1 cellular context compared by ENCODE assay signal in the genomic region with DNA sequence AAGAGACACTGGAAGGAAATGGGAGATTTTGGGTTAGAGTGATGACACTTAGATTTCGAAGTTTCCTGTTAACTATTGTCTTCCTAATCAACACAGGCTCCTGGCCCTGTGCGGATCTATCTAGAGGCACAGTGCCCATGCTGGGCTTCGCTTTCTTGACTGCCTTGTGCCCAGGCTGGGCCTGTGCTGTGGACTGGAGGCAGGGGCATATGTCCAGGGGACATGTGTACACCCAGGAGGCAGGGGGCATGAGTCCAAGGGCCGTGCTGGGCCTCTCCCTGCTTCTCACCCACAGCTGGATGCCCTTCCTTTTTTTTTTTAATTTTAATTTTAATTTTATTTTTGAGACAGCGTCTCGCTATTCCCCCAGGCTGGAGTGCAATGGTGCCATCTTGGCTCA.
TF ChIP-seq lines count a peak whose summit lies in the region.

No MANE protein-coding gene starts in this region.

TF ChIP-seq in GM23338, 12 proteins besides CTCF, POLR2A, EP300 and RAD21 (continued from another document):
- TF ChIP-seq, protein P1, sequence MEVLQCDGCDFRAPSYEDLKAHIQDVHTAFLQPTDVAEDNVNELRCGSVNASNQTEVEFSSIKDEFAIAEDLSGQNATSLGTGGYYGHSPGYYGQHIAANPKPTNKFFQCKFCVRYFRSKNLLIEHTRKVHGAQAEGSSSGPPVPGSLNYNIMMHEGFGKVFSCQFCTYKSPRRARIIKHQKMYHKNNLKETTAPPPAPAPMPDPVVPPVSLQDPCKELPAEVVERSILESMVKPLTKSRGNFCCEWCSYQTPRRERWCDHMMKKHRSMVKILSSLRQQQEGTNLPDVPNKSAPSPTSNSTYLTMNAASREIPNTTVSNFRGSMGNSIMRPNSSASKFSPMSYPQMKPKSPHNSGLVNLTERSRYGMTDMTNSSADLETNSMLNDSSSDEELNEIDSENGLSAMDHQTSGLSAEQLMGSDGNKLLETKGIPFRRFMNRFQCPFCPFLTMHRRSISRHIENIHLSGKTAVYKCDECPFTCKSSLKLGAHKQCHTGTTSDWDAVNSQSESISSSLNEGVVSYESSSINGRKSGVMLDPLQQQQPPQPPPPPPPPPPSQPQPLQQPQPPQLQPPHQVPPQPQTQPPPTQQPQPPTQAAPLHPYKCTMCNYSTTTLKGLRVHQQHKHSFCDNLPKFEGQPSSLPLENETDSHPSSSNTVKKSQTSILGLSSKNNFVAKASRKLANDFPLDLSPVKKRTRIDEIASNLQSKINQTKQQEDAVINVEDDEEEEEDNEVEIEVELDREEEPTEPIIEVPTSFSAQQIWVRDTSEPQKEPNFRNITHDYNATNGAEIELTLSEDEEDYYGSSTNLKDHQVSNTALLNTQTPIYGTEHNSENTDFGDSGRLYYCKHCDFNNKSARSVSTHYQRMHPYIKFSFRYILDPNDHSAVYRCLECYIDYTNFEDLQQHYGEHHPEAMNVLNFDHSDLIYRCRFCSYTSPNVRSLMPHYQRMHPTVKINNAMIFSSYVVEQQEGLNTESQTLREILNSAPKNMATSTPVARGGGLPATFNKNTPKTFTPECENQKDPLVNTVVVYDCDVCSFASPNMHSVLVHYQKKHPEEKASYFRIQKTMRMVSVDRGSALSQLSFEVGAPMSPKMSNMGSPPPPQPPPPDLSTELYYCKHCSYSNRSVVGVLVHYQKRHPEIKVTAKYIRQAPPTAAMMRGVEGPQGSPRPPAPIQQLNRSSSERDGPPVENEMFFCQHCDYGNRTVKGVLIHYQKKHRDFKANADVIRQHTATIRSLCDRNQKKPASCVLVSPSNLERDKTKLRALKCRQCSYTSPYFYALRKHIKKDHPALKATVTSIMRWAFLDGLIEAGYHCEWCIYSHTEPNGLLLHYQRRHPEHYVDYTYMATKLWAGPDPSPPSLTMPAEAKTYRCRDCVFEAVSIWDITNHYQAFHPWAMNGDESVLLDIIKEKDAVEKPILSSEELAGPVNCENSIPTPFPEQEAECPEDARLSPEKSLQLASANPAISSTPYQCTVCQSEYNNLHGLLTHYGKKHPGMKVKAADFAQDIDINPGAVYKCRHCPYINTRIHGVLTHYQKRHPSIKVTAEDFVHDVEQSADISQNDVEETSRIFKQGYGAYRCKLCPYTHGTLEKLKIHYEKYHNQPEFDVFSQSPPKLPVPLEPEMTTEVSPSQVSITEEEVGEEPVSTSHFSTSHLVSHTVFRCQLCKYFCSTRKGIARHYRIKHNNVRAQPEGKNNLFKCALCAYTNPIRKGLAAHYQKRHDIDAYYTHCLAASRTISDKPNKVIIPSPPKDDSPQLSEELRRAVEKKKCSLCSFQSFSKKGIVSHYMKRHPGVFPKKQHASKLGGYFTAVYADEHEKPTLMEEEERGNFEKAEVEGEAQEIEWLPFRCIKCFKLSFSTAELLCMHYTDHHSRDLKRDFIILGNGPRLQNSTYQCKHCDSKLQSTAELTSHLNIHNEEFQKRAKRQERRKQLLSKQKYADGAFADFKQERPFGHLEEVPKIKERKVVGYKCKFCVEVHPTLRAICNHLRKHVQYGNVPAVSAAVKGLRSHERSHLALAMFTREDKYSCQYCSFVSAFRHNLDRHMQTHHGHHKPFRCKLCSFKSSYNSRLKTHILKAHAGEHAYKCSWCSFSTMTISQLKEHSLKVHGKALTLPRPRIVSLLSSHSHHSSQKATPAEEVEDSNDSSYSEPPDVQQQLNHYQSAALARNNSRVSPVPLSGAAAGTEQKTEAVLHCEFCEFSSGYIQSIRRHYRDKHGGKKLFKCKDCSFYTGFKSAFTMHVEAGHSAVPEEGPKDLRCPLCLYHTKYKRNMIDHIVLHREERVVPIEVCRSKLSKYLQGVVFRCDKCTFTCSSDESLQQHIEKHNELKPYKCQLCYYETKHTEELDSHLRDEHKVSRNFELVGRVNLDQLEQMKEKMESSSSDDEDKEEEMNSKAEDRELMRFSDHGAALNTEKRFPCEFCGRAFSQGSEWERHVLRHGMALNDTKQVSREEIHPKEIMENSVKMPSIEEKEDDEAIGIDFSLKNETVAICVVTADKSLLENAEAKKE (CRISPR knock-in tag; IDR thresholded peaks at IDR 0.05), result no peak
- TF ChIP-seq, protein P2, sequence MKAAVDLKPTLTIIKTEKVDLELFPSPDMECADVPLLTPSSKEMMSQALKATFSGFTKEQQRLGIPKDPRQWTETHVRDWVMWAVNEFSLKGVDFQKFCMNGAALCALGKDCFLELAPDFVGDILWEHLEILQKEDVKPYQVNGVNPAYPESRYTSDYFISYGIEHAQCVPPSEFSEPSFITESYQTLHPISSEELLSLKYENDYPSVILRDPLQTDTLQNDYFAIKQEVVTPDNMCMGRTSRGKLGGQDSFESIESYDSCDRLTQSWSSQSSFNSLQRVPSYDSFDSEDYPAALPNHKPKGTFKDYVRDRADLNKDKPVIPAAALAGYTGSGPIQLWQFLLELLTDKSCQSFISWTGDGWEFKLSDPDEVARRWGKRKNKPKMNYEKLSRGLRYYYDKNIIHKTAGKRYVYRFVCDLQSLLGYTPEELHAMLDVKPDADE (IDR thresholded peaks at IDR 0.05), result no peak
- TF ChIP-seq JUNB (IDR thresholded peaks at IDR 0.05; ENCODE audit: unreplicated experiment) (no peak), ZNF114 (CRISPR knock-in tag; IDR thresholded peaks at IDR 0.05) (no peak), POLR2AphosphoS5 (IDR thresholded peaks at IDR 0.05; ENCODE audit: low read depth) (no peak), EZH2 (IDR thresholded peaks at IDR 0.05; ENCODE audit: low read depth, unreplicated experiment) (no peak), ZNF331 (CRISPR knock-in tag; IDR thresholded peaks at IDR 0.05; ENCODE audit: low read depth) (no peak), REST (IDR thresholded peaks at IDR 0.05; ENCODE audit: unreplicated experiment) (no peak)
